In genomic region chr7:11607676-11608075, GRCh38 we compare ENCODE assay signal across 23 cellular contexts.
DNase-seq lines count a peak whose midpoint lies in the region; ATAC-seq and TF ChIP-seq lines count a peak whose summit lies in the region.
"Had no signal": no experiment of that assay in that cellular context is flagged by ENCODE, and none has a peak within 500 bp of the region (broad histone marks: within the 10 kb centered on the region; RNA-seq: fewer than 3 reads in every experiment).

No MANE protein-coding gene starts in this region.

- no peaks in the 10 kb centered on the region for H3K36me3 ChIP-seq in right lobe of liver
- H3K36me3 ChIP-seq: colonic mucosa, neutrophil, SJCRH30, upper lobe of right lung had no signal

- POLR2A ChIA-PET in naive thymus-derived CD8-positive, alpha-beta T cell (lab: Charles Lee), result no interaction called here

- no peaks in the 10 kb centered on the region for H3K36me3 Mint-ChIP-seq in naive thymus-derived CD8-positive, alpha-beta T cell
- H3K36me3 Mint-ChIP-seq: activated CD8-positive, alpha-beta memory T cell treated with anti-CD3 and anti-CD28 coated beads, Interleukin-2, amount 10 ng/mL, durations not matched to agents 7 days and 5 days; activated naive CD8-positive, alpha-beta T cell treated with anti-CD3 and anti-CD28 coated beads for 36 hours had no signal

- H3K27me3 ChIP-seq in right cardiac atrium (ENCODE audit: control insufficient read depth, insufficient read depth), result no peaks in the 10 kb centered on the region
- no peaks in the 10 kb centered on the region for H3K27me3 ChIP-seq in right lobe of liver
- H3K27me3 ChIP-seq: colonic mucosa, neutrophil, SJCRH30, upper lobe of right lung had no signal

- H3K4me1 Mint-ChIP-seq in naive thymus-derived CD8-positive, alpha-beta T cell, result no peaks in the 10 kb centered on the region
- H3K4me1 Mint-ChIP-seq: activated CD8-positive, alpha-beta memory T cell treated with anti-CD3 and anti-CD28 coated beads, Interleukin-2, amount 10 ng/mL, durations not matched to agents 7 days and 5 days; activated naive CD8-positive, alpha-beta T cell treated with anti-CD3 and anti-CD28 coated beads for 36 hours; B cell; immature natural killer cell had no signal

- ATAC-seq in right cardiac atrium (no peak), right lobe of liver (no peak)
- no peak for ATAC-seq in naive thymus-derived CD8-positive, alpha-beta T cell
- ATAC-seq: activated CD8-positive, alpha-beta memory T cell treated with anti-CD3 and anti-CD28 coated beads, Interleukin-2, amount 10 ng/mL, durations not matched to agents 7 days and 5 days; upper lobe of right lung had no signal

- no peak for TF ChIP-seq CTCF in right lobe of liver (IDR thresholded peaks at IDR 0.05)

- no peak overlapping the region for H3K27ac ChIP-seq in right cardiac atrium (ENCODE audit: low read length)
- H3K27ac ChIP-seq in right lobe of liver, result no peak overlapping the region
- H3K27ac ChIP-seq: colonic mucosa, neutrophil, SJCRH30, upper lobe of right lung had no signal

- H3K4me3 ChIP-seq in right cardiac atrium (ENCODE audit: low read length) (no peak overlapping the region), right lobe of liver (no peak overlapping the region)
- H3K4me3 ChIP-seq: colonic mucosa, lung, SJCRH30, upper lobe of right lung had no signal

- intact Hi-C loops in right cardiac atrium (cut with DNase I) (no loop called here), right lobe of liver (cut with DNase I) (no loop called here)

- DNase-seq in DMS53 (lab: John Stamatoyannopoulos, UW), result peak; percentile 44
- DNase-seq in DMS53 treated with DMSO at 0.1 percent for 48 hours (lab: John Stamatoyannopoulos, UW; ENCODE audit: unreplicated experiment), result no peak
- DNase-seq in NCI-H146 treated with DMSO at 0.1 percent for 48 hours (lab: John Stamatoyannopoulos, UW; ENCODE audit: unreplicated experiment), result peak; percentile 62
- peak; percentile 73 for DNase-seq in SHP77 treated with DMSO at 0.1 percent for 48 hours (lab: John Stamatoyannopoulos, UW)
- peak; percentile 18 to 59 (median 53) for DNase-seq in right cardiac atrium
- DNase-seq in naive thymus-derived CD8-positive, alpha-beta T cell, result no peak
- DNase-seq in right lobe of liver, result no peak
- DNase-seq in RKO (ENCODE audit: low spot score), result no peak
- DNase-seq: activated CD4-positive, alpha-beta T cell treated with anti-CD3 and anti-CD28 coated beads for 48 hours; activated CD8-positive, alpha-beta memory T cell treated with anti-CD3 and anti-CD28 coated beads, Interleukin-2, amount 10 ng/mL, durations not matched to agents 7 days and 5 days; activated naive CD8-positive, alpha-beta T cell treated with anti-CD3 and anti-CD28 coated beads for 36 hours; colonic mucosa; immature natural killer cell; Kasumi-1; NCI-H510A; stimulated activated CD4-positive, alpha-beta T cell treated with anti-CD3 and anti-CD28 coated beads, Interleukin-12 subunit alpha, Interleukin-12 subunit beta, amount 100 ng/mL, for 4 hours; stimulated activated CD8-positive, alpha-beta memory T cell treated with anti-CD3 and anti-CD28 coated beads, Interleukin-4, amount 100 ng/mL, for 48 hours; T-helper 1 cell; upper lobe of right lung had no signal

- H3K27ac Mint-ChIP-seq in naive thymus-derived CD8-positive, alpha-beta T cell, result no peak overlapping the region
- H3K27ac Mint-ChIP-seq: activated CD8-positive, alpha-beta memory T cell treated with anti-CD3 and anti-CD28 coated beads, Interleukin-2, amount 10 ng/mL, durations not matched to agents 7 days and 5 days; activated naive CD8-positive, alpha-beta T cell treated with anti-CD3 and anti-CD28 coated beads for 36 hours; B cell; immature natural killer cell had no signal

- H3K4me3 Mint-ChIP-seq in naive thymus-derived CD8-positive, alpha-beta T cell, result no peak overlapping the region
- H3K4me3 Mint-ChIP-seq: activated CD8-positive, alpha-beta memory T cell treated with anti-CD3 and anti-CD28 coated beads, Interleukin-2, amount 10 ng/mL, durations not matched to agents 7 days and 5 days; activated naive CD8-positive, alpha-beta T cell treated with anti-CD3 and anti-CD28 coated beads for 36 hours; B cell; immature natural killer cell had no signal

- peaks cover 0 to 3% (median 0%) of the 10 kb centered on the region in 5 donors for H3K27me3 Mint-ChIP-seq in naive thymus-derived CD8-positive, alpha-beta T cell
- H3K27me3 Mint-ChIP-seq: activated CD8-positive, alpha-beta memory T cell treated with anti-CD3 and anti-CD28 coated beads, Interleukin-2, amount 10 ng/mL, durations not matched to agents 7 days and 5 days; activated naive CD8-positive, alpha-beta T cell treated with anti-CD3 and anti-CD28 coated beads for 36 hours; B cell had no signal

- 30% methylated on average over 2 of the region's 2 CpGs for WGBS in right cardiac atrium
- WGBS in right lobe of liver (ENCODE audit: insufficient coverage, low coverage, low lambda C conversion rate, missing lambda C conversion rate), result 38% methylated on average over 2 of the region's 2 CpGs

- TF ChIP-seq POLR2A in right lobe of liver (IDR thresholded peaks at IDR 0.05), result no peak

- no peaks in the 10 kb centered on the region for H3K4me1 ChIP-seq in right cardiac atrium (ENCODE audit: control insufficient read depth, insufficient read depth, low read length)
- no peaks in the 10 kb centered on the region for H3K4me1 ChIP-seq in right lobe of liver
- H3K4me1 ChIP-seq: colonic mucosa, SJCRH30 had no signal

- H3K9me3 ChIP-seq in right cardiac atrium (ENCODE audit: control insufficient read depth, low read length) (no peaks in the 10 kb centered on the region), right lobe of liver (no peaks in the 10 kb centered on the region)
- H3K9me3 ChIP-seq: colonic mucosa, neutrophil, SJCRH30, upper lobe of right lung had no signal

- peaks cover 0 to 10% (median 0%) of the 10 kb centered on the region in 9 donors for H3K9me3 Mint-ChIP-seq in naive thymus-derived CD8-positive, alpha-beta T cell
- H3K9me3 Mint-ChIP-seq: activated naive CD8-positive, alpha-beta T cell treated with anti-CD3 and anti-CD28 coated beads for 36 hours had no signal

Comparison
In these comparisons a context has a peak if more than half of its experiments do, and no peak if none do; other contexts are left out.
1. DNase-seq: peak in DMS53 (single experiment), NCI-H146 treated with DMSO at 0.1 percent for 48 hours (single experiment), SHP77 treated with DMSO at 0.1 percent for 48 hours (single experiment) and right cardiac atrium (3 of 3); none in DMS53 treated with DMSO at 0.1 percent for 48 hours (single experiment), naive thymus-derived CD8-positive, alpha-beta T cell (0 of 10), right lobe of liver (0 of 3) and RKO (single experiment).